In genomic region chr2:27369471-27370025, GRCh38 we compare ENCODE assay signal across 2 cellular contexts.
TF ChIP-seq lines count a peak whose summit lies in the region.

No MANE protein-coding gene starts in this region.

TF ChIP-seq in IMR-90, 13 proteins besides CTCF, POLR2A, EP300 and RAD21:
- TF ChIP-seq BHLHE40 (IDR thresholded peaks at IDR 0.05; ENCODE audit: low read depth, low read length) (no peak), MXI1 (IDR thresholded peaks at IDR 0.05; ENCODE audit: borderline replicate concordance, low read depth, low read length) (no peak; the same call in 1 of the 2 replicates), RFX5 (IDR thresholded peaks at IDR 0.05; ENCODE audit: low read depth, low read length) (no peak), MAZ (IDR thresholded peaks at IDR 0.05; ENCODE audit: borderline replicate concordance, low read depth, low read length) (no peak), CEBPB (IDR thresholded peaks at IDR 0.05; ENCODE audit: low read depth, low read length) (no peak), USF2 (IDR thresholded peaks at IDR 0.05; ENCODE audit: low read depth, low read length) (no peak), FOS (IDR thresholded peaks at IDR 0.05; ENCODE audit: low read depth, low read length) (no peak), MAFK (IDR thresholded peaks at IDR 0.05; ENCODE audit: low read depth, low read length) (no peak)

TF ChIP-seq in neural cell, 6 proteins besides CTCF, POLR2A, EP300 and RAD21:
- no peak for TF ChIP-seq MXI1 (conservative IDR thresholded peaks at IDR 0.05; ENCODE audit: poor library complexity, severe bottlenecking)
- TF ChIP-seq SMC3 (conservative IDR thresholded peaks at IDR 0.05; ENCODE audit: poor library complexity): no peak
- TF ChIP-seq TAF1 (IDR thresholded peaks at IDR 0.05; ENCODE audit: low read depth): peak; percentile 3
- TF ChIP-seq REST (IDR thresholded peaks at IDR 0.05; ENCODE audit: borderline replicate concordance): no peak
- TF ChIP-seq POLR2AphosphoS5 (IDR thresholded peaks at IDR 0.05): no peak
- no peak for TF ChIP-seq EZH2 (IDR thresholded peaks at IDR 0.05; ENCODE audit: borderline replicate concordance, insufficient read depth, low read length, poor library complexity, severe bottlenecking)
